ENCODE assay signal across 1 cellular context in genomic region chr17:64773836-64774761, GRCh38.
TF ChIP-seq lines count a peak whose summit lies in the region.

No MANE protein-coding gene starts in this region.

TF ChIP-seq in H1, 55 proteins besides CTCF, POLR2A, EP300 and RAD21 (continued from another document):
- TF ChIP-seq RNF2 (IDR thresholded peaks at IDR 0.05; ENCODE audit: borderline replicate concordance, low read depth, low read length, missing control alignments, poor library complexity, severe bottlenecking) (no peak), YY1 (IDR thresholded peaks at IDR 0.05; ENCODE audit: low read depth, low read length) (no peak), ATF2 (IDR thresholded peaks at IDR 0.05; ENCODE audit: low read length) (no peak), SP2 (IDR thresholded peaks at IDR 0.05; ENCODE audit: low read length) (no peak), BACH1 (IDR thresholded peaks at IDR 0.05; ENCODE audit: low read length) (no peak), JUN (IDR thresholded peaks at IDR 0.05; ENCODE audit: low read depth, low read length) (no peak), FOSL1 (IDR thresholded peaks at IDR 0.05; ENCODE audit: insufficient read depth, low read depth, low read length) (no peak), EZH2 (IDR thresholded peaks at IDR 0.05; ENCODE audit: low read depth, low read length, severe bottlenecking) (no peak), POLR2AphosphoS5 (IDR thresholded peaks at IDR 0.05; ENCODE audit: low read depth, low read length) (peak; percentile 33; the same call in 1 of the 2 replicates), SP4 (IDR thresholded peaks at IDR 0.05; ENCODE audit: low read length) (0 out of 2 replicates have a peak, but pooled peaks have one; percentile 30), USF2 (IDR thresholded peaks at IDR 0.05; ENCODE audit: low read length) (no peak), MAFK (IDR thresholded peaks at IDR 0.05; ENCODE audit: low read depth, low read length) (no peak), ATF3 (IDR thresholded peaks at IDR 0.05; ENCODE audit: insufficient read depth, low read depth, low read length) (no peak), EGR1 (IDR thresholded peaks at IDR 0.05; ENCODE audit: borderline replicate concordance, low read depth, low read length) (no peak), TBP (IDR thresholded peaks at IDR 0.05; ENCODE audit: low read depth, low read length) (peak; percentile 61; the same call in 1 of the 2 replicates), ZNF274 (IDR thresholded peaks at IDR 0.05; ENCODE audit: borderline replicate concordance, extremely low read depth, low read length) (no peak), BCL11A (IDR thresholded peaks at IDR 0.05; ENCODE audit: low read depth in 2 of 2, low read length in 2 of 2) (no peak), HDAC6 (IDR thresholded peaks at IDR 0.05; ENCODE audit: low read depth, low read length) (no peak), CBX8 (IDR thresholded peaks at IDR 0.05; ENCODE audit: borderline replicate concordance, low read depth, low read length) (no peak), TAF7 (optimal IDR thresholded peaks at IDR 0.05; ENCODE audit: borderline replicate concordance, low read depth, low read length) (no peak), CREB1 (IDR thresholded peaks at IDR 0.05) (no peak), CHD7 (IDR thresholded peaks at IDR 0.05; ENCODE audit: insufficient replicate concordance, low read length) (no peak), SUZ12 (IDR thresholded peaks at IDR 0.05; ENCODE audit: low read length) (no peak), E2F6 (IDR thresholded peaks at IDR 0.05) (no peak), SP1 (IDR thresholded peaks at IDR 0.05; ENCODE audit: low read depth, low read length) (no peak), TEAD4 (IDR thresholded peaks at IDR 0.05; ENCODE audit: low read depth, low read length) (no peak), GABPA (IDR thresholded peaks at IDR 0.05; ENCODE audit: borderline replicate concordance, insufficient read depth, low read length) (no peak), TAF1 (IDR thresholded peaks at IDR 0.05; ENCODE audit: low read depth, low read length) (peak; percentile 70), SRF (IDR thresholded peaks at IDR 0.05; ENCODE audit: low read depth, low read length) (no peak), CBX5 (IDR thresholded peaks at IDR 0.05; ENCODE audit: low read depth, low read length) (no peak), KDM4A (IDR thresholded peaks at IDR 0.05; ENCODE audit: low read depth, low read length, severe bottlenecking) (peak; percentile 61)
